In genomic region chr12:107493646-107494045, GRCh38 we compare ENCODE assay signal across 19 cellular contexts.
DNase-seq lines count a peak whose midpoint lies in the region; ATAC-seq, FAIRE-seq and TF ChIP-seq lines count a peak whose summit lies in the region.
"Had no signal": no experiment of that assay in that cellular context is flagged by ENCODE, and none has a peak within 500 bp of the region (broad histone marks: within the 10 kb centered on the region; RNA-seq: fewer than 3 reads in every experiment).

No MANE protein-coding gene starts in this region.

- H3K79me2 ChIP-seq in HepG2 (ENCODE audit: insufficient read depth, low read length): no peaks in the 10 kb centered on the region

- no peak overlapping the region for H3K4me2 ChIP-seq in HepG2 (ENCODE audit: low read depth, low read length)

- H3K9me3 ChIP-seq in HepG2 (ENCODE audit: low read length) (no peaks in the 10 kb centered on the region), right lobe of liver (no peaks in the 10 kb centered on the region), Peyer's patch (no peaks in the 10 kb centered on the region), esophagus muscularis mucosa (no peaks in the 10 kb centered on the region), pancreas (no peaks in the 10 kb centered on the region)
- H3K9me3 ChIP-seq: SJCRH30 had no signal

- TF ChIP-seq POLR2A in HepG2 (IDR thresholded peaks at IDR 0.05; ENCODE audit: insufficient read depth in 1 of 2, low read depth in 2 of 2, low read length in 2 of 2) (no peak), right lobe of liver (IDR thresholded peaks at IDR 0.05) (no peak), Peyer's patch (IDR thresholded peaks at IDR 0.05) (no peak), esophagus muscularis mucosa (IDR thresholded peaks at IDR 0.05; ENCODE audit: low read depth) (no peak)

- in situ Hi-C loops in HepG2 (cut with HindIII; ENCODE audit: extremely low pct_ligation_motif_present, low pct_unique_long_range_greater_than_20kb): no loop called here

- no TSS peak for BruUV-seq in HepG2 (replicated peaks; lab: Mats Ljungman, UMichigan)

- intact Hi-C loops in HepG2 (cut with micrococcal nuclease; ENCODE audit: unreplicated experiment) (no loop called here), right lobe of liver (cut with DNase I) (no loop called here), esophagus muscularis mucosa (cut with DNase I) (no loop called here), pancreas (cut with DNase I) (no loop called here)

- no peak for FAIRE-seq in HepG2 (lab: Jason Lieb, UNC)
- no peak for FAIRE-seq in pancreas (lab: Jason Lieb, UNC)
- FAIRE-seq: RCC 7860 had no signal

- H3K27ac Mint-ChIP-seq in activated naive CD4-positive, alpha-beta T cell treated with anti-CD3 and anti-CD28 coated beads, Interleukin-2, amount 50 U/mL, for 72 hours: peak overlapping the region in 1 of 2 donors; percentile 67
- H3K27ac Mint-ChIP-seq: H9 had no signal

- WGBS in HepG2 (ENCODE audit: low lambda C conversion rate): 47% methylated on average over 2 of the region's 2 CpGs
- WGBS in right lobe of liver (ENCODE audit: insufficient coverage, low coverage, low lambda C conversion rate, missing lambda C conversion rate): 100% methylated on average over 1 of the region's 2 CpGs
- 96% methylated on average over 2 of the region's 2 CpGs for WGBS in esophagus muscularis mucosa
- 91 to 97% methylated on average over 2 of the region's 2 CpGs for WGBS in pancreas, 2 donors

- H3K4me1 ChIP-seq in HepG2 (ENCODE audit: insufficient read depth, low read length) (peaks cover 31% of the 10 kb centered on the region), right lobe of liver (peaks cover 0 to 14% (median 0%) of the 10 kb centered on the region in 4 donors), Peyer's patch (peaks cover 0 to 24% (median 7%) of the 10 kb centered on the region in 4 donors), esophagus muscularis mucosa (peaks cover 0 to 6% (median 0%) of the 10 kb centered on the region in 4 donors), pancreas (no peaks in the 10 kb centered on the region)
- H3K4me1 ChIP-seq: SJCRH30 had no signal

- no peak overlapping the region for H3K4me3 ChIP-seq in HepG2 (replicated peaks in 1 of 3; ENCODE audit: insufficient read depth in 1 of 3, low read depth in 2 of 3, low read length in 3 of 3)
- no peak overlapping the region for H3K4me3 ChIP-seq in right lobe of liver
- no peak overlapping the region for H3K4me3 ChIP-seq in Peyer's patch
- no peak overlapping the region for H3K4me3 ChIP-seq in esophagus muscularis mucosa
- no peak overlapping the region for H3K4me3 ChIP-seq in pancreas
- H3K4me3 ChIP-seq: GM23248, SJCRH30 had no signal

- no peak for TF ChIP-seq CTCF in HepG2 (CRISPR knock-in tag; IDR thresholded peaks at IDR 0.05)
- TF ChIP-seq CTCF in right lobe of liver (IDR thresholded peaks at IDR 0.05): no peak
- no peak for TF ChIP-seq CTCF in Peyer's patch (IDR thresholded peaks at IDR 0.05)
- no peak for TF ChIP-seq CTCF in esophagus muscularis mucosa (IDR thresholded peaks at IDR 0.05)
- TF ChIP-seq CTCF in pancreas (IDR thresholded peaks at IDR 0.05): no peak

- H2AFZ ChIP-seq in HepG2 (ENCODE audit: low read length): no peak overlapping the region
- H2AFZ ChIP-seq: GM23248 had no signal

- no peak; the same call in 2 of the 3 replicates for ATAC-seq in HepG2
- no peak for ATAC-seq in right lobe of liver
- no peak for ATAC-seq in activated naive CD4-positive, alpha-beta T cell treated with anti-CD3 and anti-CD28 coated beads, Interleukin-2, amount 50 U/mL, for 72 hours
- no peak for ATAC-seq in pancreas

- H3K36me3 ChIP-seq in HepG2 (replicated peaks in 1 of 2; ENCODE audit: control insufficient read depth in 1 of 2, insufficient read depth in 2 of 2, low read length in 2 of 2) (no peaks in the 10 kb centered on the region), right lobe of liver (no peaks in the 10 kb centered on the region), Peyer's patch (no peaks in the 10 kb centered on the region), esophagus muscularis mucosa (no peaks in the 10 kb centered on the region), pancreas (no peaks in the 10 kb centered on the region)
- H3K36me3 ChIP-seq: SJCRH30 had no signal

- TF ChIP-seq RAD21 in HepG2 (CRISPR knock-in tag; IDR thresholded peaks at IDR 0.05): no peak

- H3K27me3 ChIP-seq in HepG2 (ENCODE audit: control insufficient read depth in 1 of 2, insufficient read depth in 2 of 2, low read length in 2 of 2): no peaks in the 10 kb centered on the region
- H3K27me3 ChIP-seq in right lobe of liver: no peaks in the 10 kb centered on the region
- no peaks in the 10 kb centered on the region for H3K27me3 ChIP-seq in Peyer's patch
- peaks cover 0 to 11% (median 0%) of the 10 kb centered on the region in 4 donors for H3K27me3 ChIP-seq in esophagus muscularis mucosa
- H3K27me3 ChIP-seq in pancreas: no peaks in the 10 kb centered on the region
- H3K27me3 ChIP-seq: SJCRH30 had no signal

- POLR2A ChIA-PET in HepG2 (lab: Yijun Ruan, JAX): interaction anchor here (1.1 kb wide), 1 partner anchor 170 kb away, joined by 4 read pairs; no protein-coding TSS in a partner anchor

- TF ChIP-seq EP300 in HepG2 (IDR thresholded peaks at IDR 0.05; ENCODE audit: low read depth in 2 of 2, low read length in 2 of 2) (no peak), HepG2 (CRISPR knock-in tag; IDR thresholded peaks at IDR 0.05; ENCODE audit: borderline replicate concordance) (no peak), esophagus muscularis mucosa (IDR thresholded peaks at IDR 0.05) (no peak)

- no peaks in the 10 kb centered on the region for H4K20me1 ChIP-seq in HepG2 (ENCODE audit: insufficient read depth, low read length)

- peaks cover 0 to 7% of the 10 kb centered on the region in 2 donors for H3K36me3 Mint-ChIP-seq in activated naive CD4-positive, alpha-beta T cell treated with anti-CD3 and anti-CD28 coated beads, Interleukin-2, amount 50 U/mL, for 72 hours

- H3K27ac ChIP-seq in HepG2 (ENCODE audit: extremely low read length, insufficient read depth, low read length) (peak overlapping the region; percentile 76), right lobe of liver (no peak overlapping the region), Peyer's patch (peak overlapping the region; percentile 34 to 90 (median 60)), esophagus muscularis mucosa (replicated peaks in 1 of 4) (no peak overlapping the region), pancreas (no peak overlapping the region)
- H3K27ac ChIP-seq: GM23248, SJCRH30 had no signal

- peaks cover 7 to 8% of the 10 kb centered on the region in 2 donors for H3K9me3 Mint-ChIP-seq in activated naive CD4-positive, alpha-beta T cell treated with anti-CD3 and anti-CD28 coated beads, Interleukin-2, amount 50 U/mL, for 72 hours
- H3K9me3 Mint-ChIP-seq: H9 had no signal

- CTCF ChIA-PET in HepG2 (lab: Yijun Ruan, JAX; ENCODE audit: low intra/inter-chr PET ratio, low total read pairs): no interaction called here

- H3K9ac ChIP-seq in HepG2 (ENCODE audit: insufficient read depth, low read depth, low read length): no peak overlapping the region
- H3K9ac ChIP-seq: GM23248 had no signal

- DNase-seq in HepG2 (ENCODE audit: low spot score) (no peak), right lobe of liver (no peak), Peyer's patch (no peak), pons (ENCODE audit: low spot score) (peak; percentile 24), Kasumi-1 (lab: John Stamatoyannopoulos, UW) (no peak), esophagus muscularis mucosa (ENCODE audit: extremely low spot score) (no peak), pancreas (no peak)
- no peak for DNase-seq in activated naive CD4-positive, alpha-beta T cell treated with anti-CD3 and anti-CD28 coated beads, Interleukin-2, amount 50 U/mL, for 72 hours (ENCODE audit: low spot score in 2 of 2)
- DNase-seq: 8988T, GM23248, H9, KG1, NCI-H1105 treated with DMSO at 0.1 percent for 48 hours, NCI-H2029 treated with DMSO at 0.1 percent for 48 hours, NCI-H226, NCI-H510A treated with DMSO at 0.1 percent for 48 hours, NCI-H748 treated with DMSO at 0.1 percent for 48 hours, SJCRH30 had no signal

TF ChIP-seq in HepG2, 621 proteins besides CTCF, POLR2A, EP300 and RAD21:
- TF ChIP-seq ATF7 (IDR thresholded peaks at IDR 0.05): 0 out of 2 replicates have a peak, but pooled peaks have one; percentile 28
- TF ChIP-seq ATF7 (CRISPR knock-in tag; IDR thresholded peaks at IDR 0.05): no peak
- TF ChIP-seq ZNF530 (CRISPR knock-in tag; IDR thresholded peaks at IDR 0.05; ENCODE audit: low read depth): no peak
TF ChIP-seq in HepG2: peak in this region for 1.

Comparison
In these comparisons a context has a peak if more than half of its experiments do, and no peak if none do; other contexts are left out.
1. H3K27ac ChIP-seq: peak in HepG2 (single experiment) and Peyer's patch (4 of 4); none in right lobe of liver (0 of 3), esophagus muscularis mucosa (0 of 4) and pancreas (0 of 4).